1 cellular context compared by ENCODE assay signal in the genomic region with DNA sequence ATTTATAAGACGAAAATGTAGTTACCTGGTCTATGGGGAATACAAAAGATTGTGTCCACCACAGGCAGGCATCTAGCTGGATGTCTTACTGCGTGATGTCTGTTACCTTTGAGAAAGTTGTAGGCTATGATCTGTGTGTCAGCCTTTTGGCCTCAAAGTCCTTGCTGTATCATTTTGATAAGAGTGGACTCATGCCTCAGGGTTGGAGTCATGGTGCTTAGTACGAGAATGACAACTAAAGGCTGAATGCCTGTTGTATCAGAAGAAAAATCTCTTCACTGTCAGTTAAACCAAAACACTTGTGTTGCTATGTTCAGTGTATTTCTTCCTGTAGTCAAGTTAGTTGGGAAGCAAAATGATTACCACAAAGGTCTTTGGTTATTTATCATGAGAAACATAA.
TF ChIP-seq lines count a peak whose summit lies in the region.

No MANE protein-coding gene starts in this region.

TF ChIP-seq in IMR-90, 13 proteins besides CTCF, POLR2A, EP300 and RAD21 (continued from another document):
- TF ChIP-seq MAZ (IDR thresholded peaks at IDR 0.05; ENCODE audit: borderline replicate concordance, low read depth, low read length) (no peak), BHLHE40 (IDR thresholded peaks at IDR 0.05; ENCODE audit: low read depth, low read length) (no peak), RFX5 (IDR thresholded peaks at IDR 0.05; ENCODE audit: low read depth, low read length) (no peak), MAFK (IDR thresholded peaks at IDR 0.05; ENCODE audit: low read depth, low read length) (no peak)
